9 cellular contexts compared by ENCODE assay signal in the genomic region with DNA sequence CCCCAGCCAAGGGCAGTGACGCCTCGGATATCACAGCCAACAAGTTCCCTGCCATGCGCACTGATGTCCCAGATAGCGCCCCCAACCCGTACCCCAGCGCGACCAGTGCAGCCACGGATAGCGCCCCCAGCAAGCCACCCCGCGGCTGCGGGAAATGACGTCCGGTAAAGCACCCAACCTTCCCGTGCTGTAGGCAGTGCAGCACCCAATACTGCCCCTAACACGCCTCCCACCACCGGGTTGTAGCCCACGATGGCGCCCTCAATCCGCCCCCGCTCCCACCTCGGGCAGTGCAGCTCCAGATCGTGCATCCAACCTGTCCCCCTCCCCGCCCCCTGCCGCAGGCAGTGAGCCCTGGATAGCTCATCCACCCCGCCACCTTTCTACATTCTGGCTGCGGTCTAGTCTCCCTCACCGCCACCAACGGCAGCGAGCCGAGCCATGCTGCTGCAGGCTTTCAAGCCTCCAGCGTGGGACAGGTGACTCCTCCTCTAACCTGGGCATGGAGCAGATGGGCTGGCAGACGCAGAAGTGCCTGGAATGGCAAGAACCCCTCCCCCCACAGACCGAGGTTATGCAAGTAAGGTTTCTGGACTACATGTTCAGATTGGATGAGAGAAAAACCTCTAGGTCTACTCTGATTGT. TPM values are rescaled to one million over a fixed set of nuclear protein-coding genes. Genes with fewer than 3 reads are reported as not detected.
DNase-seq lines count a peak whose midpoint lies in the region; ATAC-seq and TF ChIP-seq lines count a peak whose summit lies in the region.
"Had no signal": no experiment of that assay in that cellular context is flagged by ENCODE, and none has a peak within 500 bp of the region (broad histone marks: within the 10 kb centered on the region; RNA-seq: fewer than 3 reads in every experiment).

No MANE protein-coding gene starts in this region.

- peaks cover 0 to 20% of the 10 kb centered on the region in 2 experiments; a peak in 1 of 3 replicates for H3K36me3 ChIP-seq in HEK293 (ENCODE audit: control insufficient read depth in 2 of 2, insufficient read depth in 1 of 2, low read length in 2 of 2)
- H3K36me3 ChIP-seq in duodenal mucosa (ENCODE audit: control insufficient read depth in 1 of 2, insufficient read depth in 2 of 2, low read length in 2 of 2) = no peaks in the 10 kb centered on the region

- H3K4me3 ChIP-seq in HEK293 (ENCODE audit: low read depth, low read length) (peak overlapping the region; percentile 34), duodenal mucosa (ENCODE audit: low read depth in 1 of 2, low read length in 2 of 2) (peak overlapping the region; percentile 47 to 56)

- H3K4me1 ChIP-seq in HEK293 (ENCODE audit: control insufficient read depth, insufficient read depth, low read length) (0 out of 2 replicates have a peak, but pooled peaks cover 3% of the 10 kb centered on the region), duodenal mucosa (ENCODE audit: control insufficient read depth in 1 of 2, insufficient read depth in 2 of 2, low read length in 2 of 2) (peaks cover 4 to 29% of the 10 kb centered on the region in 2 donors)

- ATAC-seq in GM19467 (IDR thresholded peaks at IDR 0.05; ENCODE audit: unreplicated experiment) = no peak

- TF ChIP-seq CTCF in HEK293 (tag by site-specific recombination; IDR thresholded peaks at IDR 0.05) = peak; percentile 85

- no peaks in the 10 kb centered on the region for H3K27me3 ChIP-seq in duodenal mucosa (ENCODE audit: control insufficient read depth in 1 of 2, insufficient read depth in 2 of 2, low read length in 2 of 2)

- no peaks in the 10 kb centered on the region for H3K9me3 ChIP-seq in HEK293 (ENCODE audit: control insufficient read depth, insufficient read depth, low read depth, low read length)
- no peaks in the 10 kb centered on the region for H3K9me3 ChIP-seq in duodenal mucosa (ENCODE audit: control insufficient read depth in 1 of 2, low read length in 2 of 2)

- H3K9ac ChIP-seq in duodenal mucosa (ENCODE audit: low read depth in 1 of 2, low read length in 2 of 2) = peak overlapping the region in 1 of 2 donors; percentile 18

- CTCF ChIA-PET in HEK293 (lab: Yijun Ruan, JAX) = interaction anchor here (1.1 kb wide), 2 partner anchors 17 to 230 kb away, joined by 3 to 7 read pairs; no protein-coding TSS in a partner anchor

- H3K27ac ChIP-seq in HEK293 (ENCODE audit: extremely low read depth, low read depth, low read length) (0 out of 2 replicates have a peak overlapping the region, but pooled peaks have one; percentile 16), duodenal mucosa (ENCODE audit: low read depth, low read length) (no peak overlapping the region)

- DNase-seq in NCI-H69 (lab: John Stamatoyannopoulos, UW) (peak; percentile 82), occipital lobe (lab: John Stamatoyannopoulos, UW) (peak; percentile 61), NCI-H345 treated with DMSO at 0.1 percent for 48 hours (lab: John Stamatoyannopoulos, UW; ENCODE audit: unreplicated experiment) (no peak), NCI-H187 (lab: John Stamatoyannopoulos, UW) (no peak), HUDEP-2 (lab: John Stamatoyannopoulos, UW; ENCODE audit: unreplicated experiment in 76 of 76) (no peak)

- POLR2A ChIA-PET in HEK293 (lab: Yijun Ruan, JAX) = no interaction called here

TF ChIP-seq in HEK293, 187 proteins besides CTCF, POLR2A, EP300 and RAD21 (continues in another document):
- TF ChIP-seq KLF10 (tag by site-specific recombination; IDR thresholded peaks at IDR 0.05) = no peak
- peak; percentile 85 for TF ChIP-seq EGR2 (tag by site-specific recombination; IDR thresholded peaks at IDR 0.05; ENCODE audit: low read depth)
- peak; percentile 63; the same call in 1 of the 2 replicates for TF ChIP-seq KLF16 (tag by site-specific recombination; IDR thresholded peaks at IDR 0.05)
- TF ChIP-seq ZNF561 (tag by site-specific recombination; IDR thresholded peaks at IDR 0.05; ENCODE audit: borderline replicate concordance) = no peak
- TF ChIP-seq, protein P1, sequence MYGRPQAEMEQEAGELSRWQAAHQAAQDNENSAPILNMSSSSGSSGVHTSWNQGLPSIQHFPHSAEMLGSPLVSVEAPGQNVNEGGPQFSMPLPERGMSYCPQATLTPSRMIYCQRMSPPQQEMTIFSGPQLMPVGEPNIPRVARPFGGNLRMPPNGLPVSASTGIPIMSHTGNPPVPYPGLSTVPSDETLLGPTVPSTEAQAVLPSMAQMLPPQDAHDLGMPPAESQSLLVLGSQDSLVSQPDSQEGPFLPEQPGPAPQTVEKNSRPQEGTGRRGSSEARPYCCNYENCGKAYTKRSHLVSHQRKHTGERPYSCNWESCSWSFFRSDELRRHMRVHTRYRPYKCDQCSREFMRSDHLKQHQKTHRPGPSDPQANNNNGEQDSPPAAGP (tag by site-specific recombination; IDR thresholded peaks at IDR 0.05) = no peak
- peak; percentile 56 for TF ChIP-seq ZBTB8A (tag by site-specific recombination; IDR thresholded peaks at IDR 0.05)
- TF ChIP-seq, protein P2, sequence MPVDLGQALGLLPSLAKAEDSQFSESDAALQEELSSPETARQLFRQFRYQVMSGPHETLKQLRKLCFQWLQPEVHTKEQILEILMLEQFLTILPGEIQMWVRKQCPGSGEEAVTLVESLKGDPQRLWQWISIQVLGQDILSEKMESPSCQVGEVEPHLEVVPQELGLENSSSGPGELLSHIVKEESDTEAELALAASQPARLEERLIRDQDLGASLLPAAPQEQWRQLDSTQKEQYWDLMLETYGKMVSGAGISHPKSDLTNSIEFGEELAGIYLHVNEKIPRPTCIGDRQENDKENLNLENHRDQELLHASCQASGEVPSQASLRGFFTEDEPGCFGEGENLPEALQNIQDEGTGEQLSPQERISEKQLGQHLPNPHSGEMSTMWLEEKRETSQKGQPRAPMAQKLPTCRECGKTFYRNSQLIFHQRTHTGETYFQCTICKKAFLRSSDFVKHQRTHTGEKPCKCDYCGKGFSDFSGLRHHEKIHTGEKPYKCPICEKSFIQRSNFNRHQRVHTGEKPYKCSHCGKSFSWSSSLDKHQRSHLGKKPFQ (tag by site-specific recombination; IDR thresholded peaks at IDR 0.05) = no peak
- 0 out of 2 replicates have a peak, but pooled peaks have one; percentile 28 for TF ChIP-seq ZXDB (tag by site-specific recombination; IDR thresholded peaks at IDR 0.05)
- TF ChIP-seq, protein P3, sequence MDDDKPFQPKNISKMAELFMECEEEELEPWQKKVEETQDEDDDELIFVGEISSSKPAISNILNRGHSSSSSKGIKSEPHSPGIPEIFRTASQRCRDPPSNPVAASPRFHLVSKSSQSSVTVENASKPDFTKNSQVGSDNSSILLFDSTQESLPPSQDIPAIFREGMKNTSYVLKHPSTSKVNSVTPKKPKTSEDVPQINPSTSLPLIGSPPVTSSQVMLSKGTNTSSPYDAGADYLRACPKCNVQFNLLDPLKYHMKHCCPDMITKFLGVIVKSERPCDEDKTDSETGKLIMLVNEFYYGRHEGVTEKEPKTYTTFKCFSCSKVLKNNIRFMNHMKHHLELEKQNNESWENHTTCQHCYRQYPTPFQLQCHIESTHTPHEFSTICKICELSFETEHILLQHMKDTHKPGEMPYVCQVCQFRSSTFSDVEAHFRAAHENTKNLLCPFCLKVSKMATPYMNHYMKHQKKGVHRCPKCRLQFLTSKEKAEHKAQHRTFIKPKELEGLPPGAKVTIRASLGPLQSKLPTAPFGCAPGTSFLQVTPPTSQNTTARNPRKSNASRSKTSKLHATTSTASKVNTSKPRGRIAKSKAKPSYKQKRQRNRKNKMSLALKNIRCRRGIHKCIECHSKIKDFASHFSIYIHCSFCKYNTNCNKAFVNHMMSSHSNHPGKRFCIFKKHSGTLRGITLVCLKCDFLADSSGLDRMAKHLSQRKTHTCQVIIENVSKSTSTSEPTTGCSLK (tag by site-specific recombination; IDR thresholded peaks at IDR 0.05) = no peak
- no peak for TF ChIP-seq ZFP3 (tag by site-specific recombination; IDR thresholded peaks at IDR 0.05; ENCODE audit: low read depth)
- no peak for TF ChIP-seq ZNF549 (tag by site-specific recombination; IDR thresholded peaks at IDR 0.05)
- peak; percentile 49 for TF ChIP-seq SP2 (tag by site-specific recombination; IDR thresholded peaks at IDR 0.05)
- TF ChIP-seq ZNF248 (tag by site-specific recombination; IDR thresholded peaks at IDR 0.05) = no peak
- TF ChIP-seq, protein P4, sequence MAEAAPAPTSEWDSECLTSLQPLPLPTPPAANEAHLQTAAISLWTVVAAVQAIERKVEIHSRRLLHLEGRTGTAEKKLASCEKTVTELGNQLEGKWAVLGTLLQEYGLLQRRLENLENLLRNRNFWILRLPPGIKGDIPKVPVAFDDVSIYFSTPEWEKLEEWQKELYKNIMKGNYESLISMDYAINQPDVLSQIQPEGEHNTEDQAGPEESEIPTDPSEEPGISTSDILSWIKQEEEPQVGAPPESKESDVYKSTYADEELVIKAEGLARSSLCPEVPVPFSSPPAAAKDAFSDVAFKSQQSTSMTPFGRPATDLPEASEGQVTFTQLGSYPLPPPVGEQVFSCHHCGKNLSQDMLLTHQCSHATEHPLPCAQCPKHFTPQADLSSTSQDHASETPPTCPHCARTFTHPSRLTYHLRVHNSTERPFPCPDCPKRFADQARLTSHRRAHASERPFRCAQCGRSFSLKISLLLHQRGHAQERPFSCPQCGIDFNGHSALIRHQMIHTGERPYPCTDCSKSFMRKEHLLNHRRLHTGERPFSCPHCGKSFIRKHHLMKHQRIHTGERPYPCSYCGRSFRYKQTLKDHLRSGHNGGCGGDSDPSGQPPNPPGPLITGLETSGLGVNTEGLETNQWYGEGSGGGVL (tag by site-specific recombination; IDR thresholded peaks at IDR 0.05) = peak; percentile 68
- peak; percentile 31; the same call in 1 of the 2 replicates for TF ChIP-seq SP3 (tag by site-specific recombination; IDR thresholded peaks at IDR 0.05)
- TF ChIP-seq GLIS1 (tag by site-specific recombination; IDR thresholded peaks at IDR 0.05) = 0 out of 2 replicates have a peak, but pooled peaks have one; percentile 38
- TF ChIP-seq ZNF791 (tag by site-specific recombination; IDR thresholded peaks at IDR 0.05) = no peak
- TF ChIP-seq GLIS2 (tag by site-specific recombination; IDR thresholded peaks at IDR 0.05) = peak; percentile 85
- peak; percentile 91 for TF ChIP-seq ZNF341 (tag by site-specific recombination; IDR thresholded peaks at IDR 0.05; ENCODE audit: low read depth)
- TF ChIP-seq ZNF37A (tag by site-specific recombination; IDR thresholded peaks at IDR 0.05) = no peak
- TF ChIP-seq ZNF664 (tag by site-specific recombination; IDR thresholded peaks at IDR 0.05) = no peak

RNA-seq across cellular contexts. Expression of a gene that starts 0.5 kb away (rescaled TPM):
- total RNA-seq in occipital lobe = 0.31 TPM
- total RNA-seq: glomerular endothelial cell had no signal

RNA-seq across cellular contexts. Expression of a gene that starts 45.2 kb away (rescaled TPM):
- total RNA-seq in occipital lobe = not detected
- total RNA-seq: glomerular endothelial cell had no signal

RNA-seq across cellular contexts. Expression of a gene that starts 50.8 kb away (rescaled TPM):
- not detected for total RNA-seq in occipital lobe

Comparison
In these comparisons a context has a peak if more than half of its experiments do, and no peak if none do; other contexts are left out.
1. DNase-seq: peak in NCI-H69 (single experiment) and occipital lobe (single experiment); none in NCI-H345 treated with DMSO at 0.1 percent for 48 hours (single experiment), NCI-H187 (0 of 2) and HUDEP-2 (0 of 76).